In genomic region chr1:101237229-101237837, GRCh38 we compare ENCODE assay signal across 1 cellular context.
A peak's percentile ranks its signal among the peaks of the same experiment; 100 is the strongest.
TF ChIP-seq lines count a peak whose summit lies in the region.

No MANE protein-coding gene starts in this region.

TF ChIP-seq in K562, 482 proteins besides CTCF, POLR2A, EP300 and RAD21 (continued from another document):
- TF ChIP-seq ZNF277 (CRISPR knock-in tag; IDR thresholded peaks at IDR 0.05; ENCODE audit: borderline replicate concordance) (no peak), PRMT5 (CRISPR knock-in tag; IDR thresholded peaks at IDR 0.05) (no peak), DLX4 (CRISPR knock-in tag; IDR thresholded peaks at IDR 0.05) (no peak), SREBF2 (CRISPR knock-in tag; IDR thresholded peaks at IDR 0.05) (no peak), MGA (IDR thresholded peaks at IDR 0.05) (no peak), EZH2 (IDR thresholded peaks at IDR 0.05; ENCODE audit: borderline replicate concordance, low read depth, low read length) (no peak), THRA (IDR thresholded peaks at IDR 0.05) (no peak), CHCHD3 (CRISPR knock-in tag; IDR thresholded peaks at IDR 0.05) (no peak), CEBPZ (IDR thresholded peaks at IDR 0.05; ENCODE audit: borderline replicate concordance, low read depth, low read length) (no peak), PCBP2 (IDR thresholded peaks at IDR 0.05; ENCODE audit: low read depth, low read length, poor library complexity, severe bottlenecking) (no peak), PBX2 (CRISPR knock-in tag; IDR thresholded peaks at IDR 0.05; ENCODE audit: low read depth) (no peak), PBX2 (tag; conservative IDR thresholded peaks at IDR 0.05; ENCODE audit: low read depth) (peak; percentile 34; the same call in 1 of the 2 replicates), SMARCA5 (IDR thresholded peaks at IDR 0.05) (no peak), CBX8 (IDR thresholded peaks at IDR 0.05; ENCODE audit: borderline replicate concordance, extremely low read depth, low read depth, low read length, poor library complexity, severe bottlenecking) (peak; percentile 63), EGR1 (conservative IDR thresholded peaks at IDR 0.05) (0 out of 2 replicates have a peak, but pooled peaks have one; percentile 20), ZNF316 (IDR thresholded peaks at IDR 0.05) (no peak), BRD4 (IDR thresholded peaks at IDR 0.05) (no peak), CBX2 (IDR thresholded peaks at IDR 0.05; ENCODE audit: insufficient read depth, low read length, poor library complexity, severe bottlenecking) (peak; percentile 91), CC2D1A (IDR thresholded peaks at IDR 0.05) (no peak)
